Comparison of ENCODE assay signal across 19 cellular contexts in the genomic region with DNA sequence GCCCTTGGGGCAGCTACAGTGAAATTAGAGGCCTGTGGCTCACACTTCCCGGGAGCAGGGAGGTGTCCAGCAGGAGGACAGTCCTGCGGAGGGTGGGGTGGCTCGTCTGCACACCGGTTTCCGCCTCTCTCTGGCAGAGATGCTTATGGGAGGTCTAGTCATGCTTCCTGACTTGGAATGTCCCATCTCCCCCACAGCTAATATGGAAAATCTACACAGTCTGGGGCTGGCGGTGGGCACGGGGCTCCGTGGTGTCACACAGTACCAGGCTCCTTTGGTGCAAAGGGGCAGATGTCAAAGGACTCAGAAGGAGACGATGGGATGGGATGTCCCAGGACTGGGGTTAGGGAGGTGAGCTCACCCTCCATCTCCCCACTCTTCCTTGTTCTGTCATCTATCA. TPM values are rescaled to one million over a fixed set of nuclear protein-coding genes. Genes with fewer than 3 reads are reported as not detected.
"Had no signal": no experiment of that assay in that cellular context is flagged by ENCODE, and none has a peak within 500 bp of the region (broad histone marks: within the 10 kb centered on the region; RNA-seq: fewer than 3 reads in every experiment).

No MANE protein-coding gene starts in this region.

- DNase-seq: activated CD4-positive, alpha-beta T cell treated with anti-CD3 and anti-CD28 coated beads for 1 hour; activated effector memory CD4-positive, alpha-beta T cell treated with anti-CD3 and anti-CD28 coated beads, Interleukin-2, amount 50 U/mL, for 16 hours; activated T-cell treated with anti-CD3 and anti-CD28 coated beads, Interleukin-2, amount 50 U/mL, for 72 hours; hippocampal formation; mesendoderm; naive thymus-derived CD4-positive, alpha-beta T cell; stimulated activated CD8-positive, alpha-beta memory T cell treated with anti-CD3 and anti-CD28 coated beads, Interleukin-4, amount 100 ng/mL, for 48 hours; stimulated activated naive CD8-positive, alpha-beta T cell treated with anti-CD3 and anti-CD28 coated beads, Interleukin-15, Interleukin-2, amounts not matched to agents 100 U/mL and 50 U/mL, for 24 hours; substantia nigra; SW 1271; upper lobe of left lung; WERI-Rb-1 had no signal

- H3K4me3 ChIP-seq: adrenal gland, left lung, psoas muscle, upper lobe of left lung had no signal

- ATAC-seq: activated naive CD4-positive, alpha-beta T cell treated with anti-CD3 and anti-CD28 coated beads, Interleukin-2, amount 50 U/mL, for 72 hours; activated T-cell treated with anti-CD3 and anti-CD28 coated beads, Interleukin-2, amount 50 U/mL, for 72 hours; left lung; naive thymus-derived CD4-positive, alpha-beta T cell; psoas muscle; stimulated activated naive CD8-positive, alpha-beta T cell treated with anti-CD3 and anti-CD28 coated beads, Interleukin-15, Interleukin-2, amounts not matched to agents 100 U/mL and 50 U/mL, for 24 hours had no signal

- H3K36me3 ChIP-seq: adrenal gland, left lung, upper lobe of left lung, WERI-Rb-1 had no signal

- FAIRE-seq: islet of Langerhans had no signal

- H3K4me1 ChIP-seq: adrenal gland, psoas muscle had no signal

- H3K27me3 ChIP-seq: adrenal gland, left lung, upper lobe of left lung had no signal

- H3K27ac ChIP-seq: adrenal gland, left lung, psoas muscle, upper lobe of left lung, WERI-Rb-1 had no signal

- H3K9me3 ChIP-seq: adrenal gland, left lung, psoas muscle, upper lobe of left lung had no signal

RNA-seq across cellular contexts. Expression of a gene that starts 44.1 kb away (rescaled TPM):
- total RNA-seq: fibroblast of villous mesenchyme, osteocyte had no signal
- polyA plus RNA-seq: naive thymus-derived CD4-positive, alpha-beta T cell had no signal
